In the genomic region with DNA sequence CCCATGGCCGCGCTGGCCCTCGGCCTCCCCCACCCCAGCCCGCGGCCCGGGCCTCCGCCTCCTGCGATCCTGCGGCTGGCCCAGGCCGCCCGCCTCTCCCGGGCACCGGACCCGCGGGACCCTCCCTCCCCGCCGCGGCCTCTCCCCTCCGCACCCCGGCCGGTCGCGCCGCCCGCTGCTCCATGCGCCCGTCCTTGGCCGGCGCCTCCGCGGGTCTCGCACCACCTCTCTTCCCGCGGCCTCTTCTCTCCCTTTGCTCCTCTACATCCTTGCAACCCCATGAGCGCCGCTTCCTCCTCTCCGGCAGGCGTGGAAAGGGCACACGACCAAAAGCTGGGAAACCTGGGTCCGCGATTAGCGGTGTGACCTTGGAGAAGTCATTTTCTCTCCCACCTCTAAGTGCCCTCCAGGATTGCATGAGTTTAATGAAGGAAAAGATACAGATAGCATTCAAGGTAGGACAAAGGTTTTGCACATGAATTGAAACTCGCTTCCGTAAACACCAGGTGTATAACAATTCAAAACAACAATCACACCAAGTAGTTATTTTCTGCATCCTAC, we compare ENCODE assay signal across 8 cellular contexts. TPM values are rescaled to one million over a fixed set of nuclear protein-coding genes. Genes with fewer than 3 reads are reported as not detected.
A peak's percentile ranks its signal among the peaks of the same experiment; 100 is the strongest.
DNase-seq lines count a peak whose midpoint lies in the region; ATAC-seq and TF ChIP-seq lines count a peak whose summit lies in the region.

No MANE protein-coding gene starts in this region.

- H3K36me3 ChIP-seq in urinary bladder (ENCODE audit: insufficient read depth), result no peaks in the 10 kb centered on the region

- H3K27ac Mint-ChIP-seq in natural killer cell treated with Interleukin-12 subunit alpha and Interleukin-12 subunit beta and Interleukin-15 and Interleukin-18, amount 100 ng/mL, for 72 hours, result peak overlapping the region; percentile 65 to 84

- peak overlapping the region; percentile 69 for H3K27ac ChIP-seq in 22Rv1
- peak overlapping the region; percentile 51 for H3K27ac ChIP-seq in urinary bladder (ENCODE audit: low read depth)

- H3K4me3 ChIP-seq in urinary bladder (ENCODE audit: low read depth, low read length), result peak overlapping the region; percentile 99

- ATAC-seq in GM18498 (IDR thresholded peaks at IDR 0.05; ENCODE audit: unreplicated experiment) (peak; percentile 40), HG03045 (IDR thresholded peaks at IDR 0.05; ENCODE audit: unreplicated experiment) (peak; percentile 33)
- ATAC-seq in natural killer cell treated with Interleukin-12 subunit alpha and Interleukin-12 subunit beta and Interleukin-15 and Interleukin-18, amount 100 ng/mL, for 72 hours, result no peak

- WGBS in urinary bladder, result 5% methylated on average over 44 of the region's 44 CpGs

- peaks cover 5% of the 10 kb centered on the region for H3K36me3 Mint-ChIP-seq in natural killer cell treated with Interleukin-12 subunit alpha and Interleukin-12 subunit beta and Interleukin-15 and Interleukin-18, amount 100 ng/mL, for 72 hours

- TF ChIP-seq CTCF in 22Rv1 (IDR thresholded peaks at IDR 0.05), result no peak

- H3K4me1 ChIP-seq in urinary bladder (ENCODE audit: insufficient read depth), result no peaks in the 10 kb centered on the region

- peak overlapping the region; percentile 89 for H3K4me3 Mint-ChIP-seq in natural killer cell treated with Interleukin-12 subunit alpha and Interleukin-12 subunit beta and Interleukin-15 and Interleukin-18, amount 100 ng/mL, for 72 hours

- H3K4me1 Mint-ChIP-seq in natural killer cell treated with Interleukin-12 subunit alpha and Interleukin-12 subunit beta and Interleukin-15 and Interleukin-18, amount 100 ng/mL, for 72 hours (ENCODE audit: low read depth in 2 of 2), result peaks cover 21 to 25% of the 10 kb centered on the region in 2 donors

- DNase-seq in NCI-H460 (ENCODE audit: extremely low read depth, low read depth) (peak; percentile 41), fibroblast of gingiva (ENCODE audit: low read depth) (peak; percentile 45)
- peak; percentile 70 for DNase-seq in activated CD8-positive, alpha-beta memory T cell treated with anti-CD3 and anti-CD28 coated beads, Interleukin-2, amount 50 U/mL, for 48 hours
- DNase-seq in natural killer cell treated with Interleukin-12 subunit alpha and Interleukin-12 subunit beta and Interleukin-15 and Interleukin-18, amount 100 ng/mL, for 72 hours (ENCODE audit: low spot score), result peak; percentile 64

- no peaks in the 10 kb centered on the region for H3K9me3 Mint-ChIP-seq in natural killer cell treated with Interleukin-12 subunit alpha and Interleukin-12 subunit beta and Interleukin-15 and Interleukin-18, amount 100 ng/mL, for 72 hours

- no peaks in the 10 kb centered on the region for H3K27me3 Mint-ChIP-seq in natural killer cell treated with Interleukin-12 subunit alpha and Interleukin-12 subunit beta and Interleukin-15 and Interleukin-18, amount 100 ng/mL, for 72 hours

RNA-seq across cellular contexts. Expression of a gene that starts 0.4 kb away (rescaled TPM):
- total RNA-seq in NCI-H460 (2014; rRNA removed; shearing (Covaris generic)), result 41.6 and 52.8 TPM in 2 replicates
- polyA plus RNA-seq in NCI-H460 (2014; cell fraction: nucleus; rRNA removed), result 19.1 and 25.3 TPM in 2 replicates
- total RNA-seq in natural killer cell treated with Interleukin-12 subunit alpha and Interleukin-12 subunit beta and Interleukin-15 and Interleukin-18, amount 100 ng/mL, for 72 hours, result 10 to 100 TPM; 39.1 to 47.3 TPM
- 116 TPM for total RNA-seq in urinary bladder
- polyA plus RNA-seq in urinary bladder, result 21.7 TPM

Comparison
In these comparisons a context has a peak if more than half of its experiments do, and no peak if none do; other contexts are left out.
1. ATAC-seq: peak in GM18498 (single experiment) and HG03045 (single experiment); none in natural killer cell treated with Interleukin-12 subunit alpha and Interleukin-12 subunit beta and Interleukin-15 and Interleukin-18, amount 100 ng/mL, for 72 hours (0 of 2).
2. Peak in every context shown above with its lines, with median percentiles within 50 percentile points of each other: DNase-seq.